1 cellular context compared by ENCODE assay signal in genomic region chr6:33314943-33315752, GRCh38.
A peak's percentile ranks its signal among the peaks of the same experiment; 100 is the strongest.
TF ChIP-seq lines count a peak whose summit lies in the region.

No MANE protein-coding gene starts in this region.

TF ChIP-seq in K562, 482 proteins besides CTCF, POLR2A, EP300 and RAD21 (continues in another document):
- TF ChIP-seq E2F3 (CRISPR knock-in tag; IDR thresholded peaks at IDR 0.05) (no peak), ZNF239 (CRISPR knock-in tag; IDR thresholded peaks at IDR 0.05) (no peak), MCM2 (IDR thresholded peaks at IDR 0.05; ENCODE audit: low read depth) (no peak), ZNF778 (CRISPR knock-in tag; IDR thresholded peaks at IDR 0.05) (no peak), CHAMP1 (IDR thresholded peaks at IDR 0.05) (no peak), EGR1 (conservative IDR thresholded peaks at IDR 0.05) (peak; percentile 43), ZNF324 (CRISPR knock-in tag; IDR thresholded peaks at IDR 0.05) (peak; percentile 74; the same call in 1 of the 2 replicates), SREBF2 (CRISPR knock-in tag; IDR thresholded peaks at IDR 0.05) (0 out of 2 replicates have a peak, but pooled peaks have one; percentile 32), YY1 (IDR thresholded peaks at IDR 0.05; ENCODE audit: borderline replicate concordance in 1 of 3, control insufficient read depth in 1 of 3, extremely low read depth in 1 of 3, insufficient read depth in 3 of 3, insufficient read length in 1 of 3, insufficient replicate concordance in 2 of 3, low read depth in 1 of 3, low read length in 2 of 3) (peak in 1 of 3 experiments; percentile 31), ZFPM2 (CRISPR knock-in tag; IDR thresholded peaks at IDR 0.05) (no peak), PHF8 (IDR thresholded peaks at IDR 0.05; ENCODE audit: borderline replicate concordance, low read length) (peak; percentile 11; the same call in 1 of the 2 replicates), MTA3 (IDR thresholded peaks at IDR 0.05; ENCODE audit: borderline replicate concordance) (0 out of 2 replicates have a peak, but pooled peaks have one; percentile 74), SRF (CRISPR knock-in tag; IDR thresholded peaks at IDR 0.05) (0 out of 4 replicates have a peak, but pooled peaks of 1 of the 2 experiments have one; percentile 38), ZNF444 (CRISPR knock-in tag; IDR thresholded peaks at IDR 0.05) (no peak), BHLHE40 (IDR thresholded peaks at IDR 0.05; ENCODE audit: low read length) (peak; percentile 65; the same call in 1 of the 2 replicates), CREB1 (IDR thresholded peaks at IDR 0.05) (peak; percentile 12; the same call in 1 of the 2 replicates), CREB1 (CRISPR knock-in tag; IDR thresholded peaks at IDR 0.05) (0 out of 2 replicates have a peak, but pooled peaks have one; percentile 49), NCOA2 (IDR thresholded peaks at IDR 0.05; ENCODE audit: partially characterized antibody in 2 of 2) (no peak), SIN3A (IDR thresholded peaks at IDR 0.05; ENCODE audit: borderline replicate concordance in 2 of 2, control insufficient read depth in 1 of 2, low read depth in 2 of 2, low read length in 2 of 2) (peak in 1 of 2 experiments; percentile 66; a peak in 2 of 4 replicates), KDM5B (IDR thresholded peaks at IDR 0.05; ENCODE audit: insufficient replicate concordance, low read depth, low read length) (peak; percentile 12), NFIC (IDR thresholded peaks at IDR 0.05) (peak; percentile 31; the same call in 1 of the 2 replicates), L3MBTL2 (IDR thresholded peaks at IDR 0.05) (peak; percentile 37; the same call in 1 of the 2 replicates), ZNF212 (CRISPR knock-in tag; IDR thresholded peaks at IDR 0.05) (no peak), E2F5 (CRISPR knock-in tag; IDR thresholded peaks at IDR 0.05) (0 out of 2 replicates have a peak, but pooled peaks have one; percentile 55), ZC3H11A (IDR thresholded peaks at IDR 0.05; ENCODE audit: low read depth, low read length) (no peak), TAF1 (IDR thresholded peaks at IDR 0.05; ENCODE audit: control insufficient read depth, extremely low read depth, insufficient read depth, low read length, severe bottlenecking) (peak; percentile 17), CXXC5 (CRISPR knock-in tag; IDR thresholded peaks at IDR 0.05) (peak; percentile 61), RUNX1 (IDR thresholded peaks at IDR 0.05; ENCODE audit: low read depth) (0 out of 2 replicates have a peak, but pooled peaks have one; percentile 17), POLR2AphosphoS2 (IDR thresholded peaks at IDR 0.05; ENCODE audit: low read length) (peak; percentile 51; the same call in 1 of the 2 replicates), ATF6 (CRISPR knock-in tag; IDR thresholded peaks at IDR 0.05) (0 out of 2 replicates have a peak, but pooled peaks have one; percentile 32), ETV1 (tag; conservative IDR thresholded peaks at IDR 0.05; ENCODE audit: low read depth) (no peak), HMGN3 (IDR thresholded peaks at IDR 0.05; ENCODE audit: borderline replicate concordance, extremely low read depth, insufficient read length, low read depth, low read length) (peak; percentile 57), FOXO4 (CRISPR knock-in tag; IDR thresholded peaks at IDR 0.05) (no peak; the same call in 1 of the 2 replicates), ZKSCAN8 (CRISPR knock-in tag; IDR thresholded peaks at IDR 0.05) (no peak), ATF3 (IDR thresholded peaks at IDR 0.05) (no peak), ATF3 (CRISPR knock-in tag; conservative IDR thresholded peaks at IDR 0.05) (0 out of 2 replicates have a peak, but pooled peaks have one; percentile 7), NRF1 (conservative IDR thresholded peaks at IDR 0.05 in 1 of 2, IDR thresholded peaks at IDR 0.05 in 1 of 2) (peak; percentile 58 to 68), HLTF (IDR thresholded peaks at IDR 0.05) (0 out of 2 replicates have a peak, but pooled peaks have one; percentile 51), KDM1A (IDR thresholded peaks at IDR 0.05) (no peak), RBM25 (IDR thresholded peaks at IDR 0.05; ENCODE audit: low read depth, low read length, severe bottlenecking) (no peak), MAX (CRISPR knock-in tag; IDR thresholded peaks at IDR 0.05) (0 out of 2 replicates have a peak, but pooled peaks have one; percentile 42), E2F4 (CRISPR knock-in tag; IDR thresholded peaks at IDR 0.05; ENCODE audit: low read depth) (0 out of 2 replicates have a peak, but pooled peaks have one; percentile 23), MNT (conservative IDR thresholded peaks at IDR 0.05) (peak; percentile 57 to 65; a peak in 1 of 4 replicates), ZBTB33 (CRISPR knock-in tag; IDR thresholded peaks at IDR 0.05) (peak; percentile 74), NR4A1 (CRISPR knock-in tag; IDR thresholded peaks at IDR 0.05) (0 out of 2 replicates have a peak, but pooled peaks have one; percentile 51), NR4A1 (tag; IDR thresholded peaks at IDR 0.05) (no peak), ETV5 (CRISPR knock-in tag; IDR thresholded peaks at IDR 0.05; ENCODE audit: low read depth) (0 out of 2 replicates have a peak, but pooled peaks have one; percentile 30), RBFOX2 (IDR thresholded peaks at IDR 0.05; ENCODE audit: low read depth, low read length) (peak; percentile 63), MYC (IDR thresholded peaks at IDR 0.05; ENCODE audit: low read depth, low read length) (peak; percentile 24), MYC (CRISPR knock-in tag; IDR thresholded peaks at IDR 0.05; ENCODE audit: borderline replicate concordance, low read depth) (0 out of 2 replicates have a peak, but pooled peaks have one; percentile 49), ZBTB7A (IDR thresholded peaks at IDR 0.05; ENCODE audit: borderline replicate concordance, control insufficient read depth, low read depth, low read length) (peak; percentile 32; the same call in 1 of the 2 replicates), CTCFL (IDR thresholded peaks at IDR 0.05; ENCODE audit: borderline replicate concordance, insufficient read depth, low read depth, low read length, poor library complexity, severe bottlenecking) (peak; percentile 14), ZNF253 (CRISPR knock-in tag; conservative IDR thresholded peaks at IDR 0.05) (no peak), MECOM (CRISPR knock-in tag; IDR thresholded peaks at IDR 0.05) (0 out of 2 replicates have a peak, but pooled peaks have one; percentile 50)
